Comparison of ENCODE assay signal across 39 cellular contexts in the genomic region with DNA sequence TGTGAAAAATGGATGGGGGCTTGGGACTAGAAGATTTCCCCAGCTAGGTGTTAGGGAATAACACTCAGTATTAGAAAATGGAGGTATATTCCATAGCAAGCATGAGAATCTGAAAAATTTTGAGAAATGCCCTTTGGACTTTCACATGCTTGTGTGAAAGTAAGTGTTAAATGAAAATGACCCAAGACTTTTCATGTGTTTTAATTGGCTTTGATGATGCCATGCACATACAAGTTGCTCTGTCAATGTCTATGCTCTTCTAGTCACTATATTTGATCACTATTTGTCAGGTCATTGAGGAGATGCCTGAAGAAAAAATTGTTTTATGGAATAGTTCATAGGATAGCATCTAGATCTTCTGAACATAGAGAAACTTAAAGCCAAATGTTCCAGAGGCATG.
"Had no signal": no experiment of that assay in that cellular context is flagged by ENCODE, and none has a peak within 500 bp of the region (broad histone marks: within the 10 kb centered on the region; RNA-seq: fewer than 3 reads in every experiment).

No MANE protein-coding gene starts in this region.

- H3K27ac ChIP-seq: adrenal gland, ascending aorta, body of pancreas, brain microvascular endothelial cell, breast epithelium, cardiac muscle cell had no signal

- H3K27ac Mint-ChIP-seq: activated naive CD4-positive, alpha-beta T cell treated with anti-CD3 and anti-CD28 coated beads for 36 hours; activated naive CD4-positive, alpha-beta T cell treated with anti-CD3 and anti-CD28 coated beads, Interleukin-2, amount 10 ng/mL, durations not matched to agents 7 days and 5 days; activated naive CD4-positive, alpha-beta T cell treated with anti-CD3 and anti-CD28 coated beads, Interleukin-2, amount 50 U/mL, for 24 hours; activated naive CD4-positive, alpha-beta T cell treated with anti-CD3 and anti-CD28 coated beads, Interleukin-2, amount 50 U/mL, for 72 hours; activated naive CD8-positive, alpha-beta T cell; activated naive CD8-positive, alpha-beta T cell treated with anti-CD3 and anti-CD28 coated beads for 36 hours; activated naive CD8-positive, alpha-beta T cell treated with anti-CD3 and anti-CD28 coated beads, Interleukin-2, amount 10 ng/mL, durations not matched to agents 7 days and 5 days; activated naive CD8-positive, alpha-beta T cell treated with anti-CD3 and anti-CD28 coated beads, Interleukin-2, amount 50 U/mL, for 24 hours; activated T-cell treated with anti-CD3 and anti-CD28 coated beads, Interleukin-2, amount 50 U/mL, for 24 hours; activated T-cell treated with anti-CD3 and anti-CD28 coated beads, Interleukin-2, amount 50 U/mL, for 72 hours; activated T-helper 1 cell treated with anti-CD3 and anti-CD28 coated beads, Interleukin-12 subunit alpha, Interleukin-12 subunit beta, Interleukin-2, Interleukin-4 antibody, amounts not matched to agents 30 ng/mL and 10 ng/mL and 1 ng/mL, durations not matched to agents 14 hours and 24 hours and 36 hours; activated T-helper 17 cell treated with anti-CD3 and anti-CD28 coated beads, Interleukin-2, amount 50 U/mL, for 72 hours; activated T-helper 2 cell treated with anti-CD3 and anti-CD28 coated beads, Interferon-gamma antibody, Interleukin-2, Interleukin-4, amounts not matched to agents 10 μg/mL and 5 μg/mL and 100 μg/mL, durations not matched to agents 14 hours and 24 hours and 36 hours; brain had no signal

- H3K9me3 ChIP-seq: adrenal gland, ascending aorta, body of pancreas had no signal

- H3K27me3 ChIP-seq: ascending aorta, body of pancreas, brain microvascular endothelial cell, cardiac muscle cell had no signal

- H3K4me3 ChIP-seq: adrenal gland, ascending aorta, body of pancreas, breast epithelium, cardiac muscle cell had no signal

- DNase-seq: activated effector memory CD4-positive, alpha-beta T cell treated with anti-CD3 and anti-CD28 coated beads, Interleukin-2, amount 50 U/mL, for 16 hours; activated effector memory CD4-positive, alpha-beta T cell treated with Interleukin-2 at 50 U/mL for 16 hours; activated gamma-delta T cell; activated gamma-delta T cell treated with Interleukin-2 at 50 U/mL for 16 hours; activated naive CD4-positive, alpha-beta T cell; activated naive CD4-positive, alpha-beta T cell treated with anti-CD3 and anti-CD28 coated beads for 36 hours; activated naive CD4-positive, alpha-beta T cell treated with anti-CD3 and anti-CD28 coated beads, Interleukin-2, amount 10 ng/mL, durations not matched to agents 7 days and 5 days; activated naive CD4-positive, alpha-beta T cell treated with anti-CD3 and anti-CD28 coated beads, Interleukin-2, amount 50 U/mL, for 16 hours; activated naive CD4-positive, alpha-beta T cell treated with Interleukin-2 at 50 U/mL for 16 hours; activated naive CD8-positive, alpha-beta T cell treated with anti-CD3 and anti-CD28 coated beads for 36 hours; activated naive CD8-positive, alpha-beta T cell treated with anti-CD3 and anti-CD28 coated beads, Interleukin-2, amount 10 ng/mL, durations not matched to agents 7 days and 5 days; activated naive CD8-positive, alpha-beta T cell treated with anti-CD3 and anti-CD28 coated beads, Interleukin-2, amount 50 U/mL, for 24 hours; activated T-cell treated with anti-CD3 and anti-CD28 coated beads, Interleukin-2, amount 50 U/mL, for 1 hour; activated T-cell treated with anti-CD3 and anti-CD28 coated beads, Interleukin-2, amount 50 U/mL, for 24 hours; activated T-cell treated with anti-CD3 and anti-CD28 coated beads, Interleukin-2, amount 50 U/mL, for 4 hours; activated T-cell treated with anti-CD3 and anti-CD28 coated beads, Interleukin-2, amount 50 U/mL, for 48 hours; activated T-cell treated with anti-CD3 and anti-CD28 coated beads, Interleukin-2, amount 50 U/mL, for 72 hours; adrenal gland; amniotic stem cell; amygdala; anterior cingulate cortex; aorta; body of pancreas; brain microvascular endothelial cell; caudate nucleus; central memory CD4-positive, alpha-beta T cell; cerebellar nuclear complex had no signal

- H3K4me1 Mint-ChIP-seq: activated naive CD4-positive, alpha-beta T cell treated with anti-CD3 and anti-CD28 coated beads, Interleukin-2, amount 10 ng/mL, durations not matched to agents 7 days and 5 days; activated naive CD4-positive, alpha-beta T cell treated with anti-CD3 and anti-CD28 coated beads, Interleukin-2, amount 50 U/mL, for 24 hours; activated naive CD8-positive, alpha-beta T cell treated with anti-CD3 and anti-CD28 coated beads for 36 hours; activated naive CD8-positive, alpha-beta T cell treated with anti-CD3 and anti-CD28 coated beads, Interleukin-2, amount 10 ng/mL, durations not matched to agents 7 days and 5 days; activated naive CD8-positive, alpha-beta T cell treated with anti-CD3 and anti-CD28 coated beads, Interleukin-2, amount 50 U/mL, for 24 hours; activated T-helper 17 cell treated with anti-CD3 and anti-CD28 coated beads, Interleukin-2, amount 50 U/mL, for 72 hours; central memory CD8-positive, alpha-beta T cell had no signal

- H3K9me3 Mint-ChIP-seq: activated naive CD4-positive, alpha-beta T cell treated with anti-CD3 and anti-CD28 coated beads for 36 hours; activated naive CD4-positive, alpha-beta T cell treated with anti-CD3 and anti-CD28 coated beads, Interleukin-2, amount 10 ng/mL, durations not matched to agents 7 days and 5 days; activated naive CD4-positive, alpha-beta T cell treated with anti-CD3 and anti-CD28 coated beads, Interleukin-2, amount 50 U/mL, for 24 hours; activated naive CD4-positive, alpha-beta T cell treated with anti-CD3 and anti-CD28 coated beads, Interleukin-2, amount 50 U/mL, for 72 hours; activated naive CD8-positive, alpha-beta T cell treated with anti-CD3 and anti-CD28 coated beads for 36 hours; activated naive CD8-positive, alpha-beta T cell treated with anti-CD3 and anti-CD28 coated beads, Interleukin-2, amount 10 ng/mL, durations not matched to agents 7 days and 5 days; activated naive CD8-positive, alpha-beta T cell treated with anti-CD3 and anti-CD28 coated beads, Interleukin-2, amount 50 U/mL, for 24 hours; activated T-cell treated with anti-CD3 and anti-CD28 coated beads, Interleukin-2, amount 50 U/mL, for 24 hours; activated T-cell treated with anti-CD3 and anti-CD28 coated beads, Interleukin-2, amount 50 U/mL, for 4 hours; activated T-cell treated with anti-CD3 and anti-CD28 coated beads, Interleukin-2, amount 50 U/mL, for 72 hours; activated T-helper 1 cell treated with anti-CD3 and anti-CD28 coated beads, Interleukin-12 subunit alpha, Interleukin-12 subunit beta, Interleukin-2, Interleukin-4 antibody, amounts not matched to agents 30 ng/mL and 10 ng/mL and 1 ng/mL, durations not matched to agents 14 hours and 24 hours and 36 hours; activated T-helper 17 cell treated with anti-CD3 and anti-CD28 coated beads, Interleukin-2, amount 50 U/mL, for 72 hours; activated T-helper 2 cell treated with anti-CD3 and anti-CD28 coated beads, Interferon-gamma antibody, Interleukin-2, Interleukin-4, amounts not matched to agents 10 μg/mL and 5 μg/mL and 100 μg/mL, durations not matched to agents 14 hours and 24 hours and 36 hours; central memory CD8-positive, alpha-beta T cell had no signal

- FAIRE-seq: bronchial epithelial cell had no signal

- H3K36me3 ChIP-seq: adrenal gland, ascending aorta, brain microvascular endothelial cell, breast epithelium, cardiac muscle cell had no signal

- ATAC-seq: activated naive CD4-positive, alpha-beta T cell treated with anti-CD3 and anti-CD28 coated beads, Interleukin-2, amount 50 U/mL, for 72 hours; activated naive CD8-positive, alpha-beta T cell treated with anti-CD3 and anti-CD28 coated beads, Interleukin-2, amount 50 U/mL, for 24 hours; activated T-cell treated with anti-CD3 and anti-CD28 coated beads, Interleukin-2, amount 50 U/mL, for 4 hours; activated T-cell treated with anti-CD3 and anti-CD28 coated beads, Interleukin-2, amount 50 U/mL, for 72 hours; activated T-helper 17 cell treated with anti-CD3 and anti-CD28 coated beads, Interleukin-2, amount 50 U/mL, for 72 hours; body of pancreas had no signal

- H3K4me3 Mint-ChIP-seq: activated naive CD4-positive, alpha-beta T cell treated with anti-CD3 and anti-CD28 coated beads for 36 hours; activated naive CD4-positive, alpha-beta T cell treated with anti-CD3 and anti-CD28 coated beads, Interleukin-2, amount 10 ng/mL, durations not matched to agents 7 days and 5 days; activated naive CD4-positive, alpha-beta T cell treated with anti-CD3 and anti-CD28 coated beads, Interleukin-2, amount 50 U/mL, for 24 hours; activated naive CD8-positive, alpha-beta T cell; activated naive CD8-positive, alpha-beta T cell treated with anti-CD3 and anti-CD28 coated beads for 36 hours; activated naive CD8-positive, alpha-beta T cell treated with anti-CD3 and anti-CD28 coated beads, Interleukin-2, amount 10 ng/mL, durations not matched to agents 7 days and 5 days; activated naive CD8-positive, alpha-beta T cell treated with anti-CD3 and anti-CD28 coated beads, Interleukin-2, amount 50 U/mL, for 24 hours; activated T-cell treated with anti-CD3 and anti-CD28 coated beads, Interleukin-2, amount 50 U/mL, for 24 hours; activated T-cell treated with anti-CD3 and anti-CD28 coated beads, Interleukin-2, amount 50 U/mL, for 4 hours; activated T-cell treated with anti-CD3 and anti-CD28 coated beads, Interleukin-2, amount 50 U/mL, for 72 hours; activated T-helper 1 cell treated with anti-CD3 and anti-CD28 coated beads, Interleukin-12 subunit alpha, Interleukin-12 subunit beta, Interleukin-2, Interleukin-4 antibody, amounts not matched to agents 30 ng/mL and 10 ng/mL and 1 ng/mL, durations not matched to agents 14 hours and 24 hours and 36 hours; activated T-helper 17 cell treated with anti-CD3 and anti-CD28 coated beads, Interleukin-2, amount 50 U/mL, for 72 hours; brain; central memory CD8-positive, alpha-beta T cell had no signal

- H3K27me3 Mint-ChIP-seq: activated naive CD4-positive, alpha-beta T cell treated with anti-CD3 and anti-CD28 coated beads, Interleukin-2, amount 10 ng/mL, durations not matched to agents 7 days and 5 days; activated naive CD4-positive, alpha-beta T cell treated with anti-CD3 and anti-CD28 coated beads, Interleukin-2, amount 50 U/mL, for 24 hours; activated naive CD8-positive, alpha-beta T cell; activated naive CD8-positive, alpha-beta T cell treated with anti-CD3 and anti-CD28 coated beads for 36 hours; activated naive CD8-positive, alpha-beta T cell treated with anti-CD3 and anti-CD28 coated beads, Interleukin-2, amount 10 ng/mL, durations not matched to agents 7 days and 5 days; activated T-helper 17 cell treated with anti-CD3 and anti-CD28 coated beads, Interleukin-2, amount 50 U/mL, for 72 hours; brain; central memory CD8-positive, alpha-beta T cell had no signal

- H3K36me3 Mint-ChIP-seq: activated naive CD4-positive, alpha-beta T cell treated with anti-CD3 and anti-CD28 coated beads, Interleukin-2, amount 10 ng/mL, durations not matched to agents 7 days and 5 days; activated naive CD8-positive, alpha-beta T cell; activated naive CD8-positive, alpha-beta T cell treated with anti-CD3 and anti-CD28 coated beads for 36 hours; activated naive CD8-positive, alpha-beta T cell treated with anti-CD3 and anti-CD28 coated beads, Interleukin-2, amount 10 ng/mL, durations not matched to agents 7 days and 5 days; brain had no signal

- H3K4me1 ChIP-seq: adrenal gland, ascending aorta, body of pancreas, breast epithelium had no signal
